In the genomic region with DNA sequence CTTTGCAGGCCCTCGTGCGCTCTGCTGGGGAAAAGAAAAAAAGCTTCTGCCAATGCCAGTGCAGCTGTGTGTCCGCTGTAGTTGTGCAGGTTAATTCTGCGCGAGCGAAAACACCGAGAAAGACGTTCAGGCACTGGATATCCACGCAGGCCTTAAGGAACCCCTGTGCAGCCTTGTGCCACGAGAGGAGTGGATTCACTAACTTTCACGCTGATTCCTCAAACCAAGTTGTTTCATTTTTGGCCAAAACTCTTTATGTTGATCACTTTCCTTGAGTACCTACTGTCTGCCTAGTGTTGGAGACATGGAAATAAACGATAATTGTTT, we compare ENCODE assay signal across 8 cellular contexts. TPM values are rescaled to one million over a fixed set of nuclear protein-coding genes. Genes with fewer than 3 reads are reported as not detected.
DNase-seq lines count a peak whose midpoint lies in the region; ATAC-seq, FAIRE-seq and TF ChIP-seq lines count a peak whose summit lies in the region.

No MANE protein-coding gene starts in this region.

- peaks cover 50% of the 10 kb centered on the region for H3K79me2 ChIP-seq in ACC112 (ENCODE audit: control insufficient read depth, insufficient read depth, low read length, unreplicated experiment)

- H3K36me3 ChIP-seq in ACC112 (ENCODE audit: insufficient read depth, low read length): no peaks in the 10 kb centered on the region

- H3K27ac ChIP-seq in ACC112 (ENCODE audit: low read depth, low read length): peak overlapping the region; percentile 69
- H3K27ac ChIP-seq in coronary artery: peak overlapping the region; percentile 77 to 98

- no peak for TF ChIP-seq CTCF in coronary artery (IDR thresholded peaks at IDR 0.05)

- ATAC-seq in HG02885 (IDR thresholded peaks at IDR 0.05; ENCODE audit: poor library complexity, unreplicated experiment): no peak

- H3K27me3 ChIP-seq in ACC112 (ENCODE audit: insufficient read depth, low read length): no peaks in the 10 kb centered on the region

- FAIRE-seq in HTR-8/SVneo (lab: Jason Lieb, UNC): no peak

- H3K4me3 ChIP-seq in ACC112 (ENCODE audit: low read depth, low read length): peak overlapping the region; percentile 88
- H3K4me3 ChIP-seq in coronary artery: peak overlapping the region; percentile 94

- DNase-seq in HTR-8/SVneo (ENCODE audit: insufficient read length, low spot score) (peak; percentile 51), coronary artery (ENCODE audit: low spot score) (no peak), mucosa of gallbladder (ENCODE audit: low spot score) (peak; percentile 59), HuH-7.5 (ENCODE audit: low spot score) (no peak), T1000 (lab: John Stamatoyannopoulos, UW) (no peak)
- DNase-seq in effector CD8-positive, alpha-beta T cell (lab: John Stamatoyannopoulos, UW): no peak

- peak overlapping the region; percentile 95 for H2AFZ ChIP-seq in ACC112 (ENCODE audit: low read length, unreplicated experiment)

- peaks cover 30% of the 10 kb centered on the region for H3K4me1 ChIP-seq in ACC112 (ENCODE audit: control insufficient read depth, insufficient read depth, low read length, unreplicated experiment)

RNA-seq across cellular contexts. Expression of a gene that starts 0.6 kb away (rescaled TPM):
- 28.8 TPM for total RNA-seq in mucosa of gallbladder

Comparison
In these comparisons a context has a peak if more than half of its experiments do, and no peak if none do; other contexts are left out.
1. DNase-seq: peak in HTR-8/SVneo (single experiment) and mucosa of gallbladder (single experiment); none in coronary artery (single experiment), HuH-7.5 (single experiment), T1000 (single experiment) and effector CD8-positive, alpha-beta T cell (single experiment).